ENCODE assay signal across 2 cellular contexts in the genomic region with DNA sequence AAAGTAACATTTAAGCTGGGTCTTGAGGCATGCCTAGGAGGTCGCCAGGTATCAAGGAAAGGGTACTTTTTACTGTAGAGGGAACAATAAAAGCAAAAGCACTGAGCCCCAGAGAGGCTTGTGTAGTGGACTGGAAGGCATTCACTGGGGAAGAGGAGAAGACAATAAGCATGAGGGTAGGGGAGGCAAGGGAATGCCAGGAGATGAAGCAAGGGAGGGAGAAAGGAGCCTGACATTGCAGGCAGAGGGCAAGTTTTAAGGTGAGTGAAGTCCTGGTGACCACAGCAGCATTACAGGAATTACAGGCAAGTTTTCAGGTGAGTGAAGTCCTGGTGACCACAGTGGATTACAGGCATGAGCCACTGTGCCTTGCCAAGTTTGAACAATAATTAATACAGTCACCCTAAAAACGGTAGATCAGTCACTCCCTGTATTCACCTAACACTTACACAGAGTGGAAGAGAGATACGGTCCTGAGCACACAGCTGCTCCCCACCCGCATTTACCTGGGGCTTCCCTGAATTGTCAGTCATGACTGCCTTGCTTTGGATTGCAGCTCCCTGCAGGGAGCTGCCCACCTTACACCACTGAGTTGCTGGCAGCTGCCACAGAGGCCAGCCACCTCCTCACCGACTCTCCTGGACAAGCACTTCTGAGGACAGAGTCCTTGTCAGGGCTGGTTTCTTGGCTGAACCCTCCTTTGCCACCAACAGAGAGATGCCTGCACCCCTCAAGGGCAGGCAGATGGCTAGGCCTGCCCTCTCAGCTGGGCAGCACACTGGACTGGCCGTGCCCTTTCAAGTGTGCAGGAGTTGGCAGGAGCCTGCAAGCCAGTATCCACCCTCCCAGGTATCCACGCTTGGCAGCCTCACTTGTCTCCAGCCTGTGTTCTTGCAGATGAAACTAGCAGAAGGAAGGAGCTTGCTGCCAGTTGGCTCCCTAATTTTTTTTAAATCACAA.
TF ChIP-seq lines count a peak whose summit lies in the region.

No MANE protein-coding gene starts in this region.

TF ChIP-seq in GM23338, 12 proteins besides CTCF, POLR2A, EP300 and RAD21 (continued from another document and continues in another):
- TF ChIP-seq ZNF462 (CRISPR knock-in tag; IDR thresholded peaks at IDR 0.05) (no peak), JUNB (IDR thresholded peaks at IDR 0.05; ENCODE audit: unreplicated experiment) (no peak), POLR2AphosphoS5 (IDR thresholded peaks at IDR 0.05; ENCODE audit: low read depth) (no peak), NANOG (IDR thresholded peaks at IDR 0.05; ENCODE audit: borderline replicate concordance) (no peak), ZNF114 (CRISPR knock-in tag; IDR thresholded peaks at IDR 0.05) (no peak), ZNF331 (CRISPR knock-in tag; IDR thresholded peaks at IDR 0.05; ENCODE audit: low read depth) (no peak), ETS1 (IDR thresholded peaks at IDR 0.05) (no peak)

TF ChIP-seq in IMR-90, 13 proteins besides CTCF, POLR2A, EP300 and RAD21 (continued from another document):
- TF ChIP-seq, protein P1, sequence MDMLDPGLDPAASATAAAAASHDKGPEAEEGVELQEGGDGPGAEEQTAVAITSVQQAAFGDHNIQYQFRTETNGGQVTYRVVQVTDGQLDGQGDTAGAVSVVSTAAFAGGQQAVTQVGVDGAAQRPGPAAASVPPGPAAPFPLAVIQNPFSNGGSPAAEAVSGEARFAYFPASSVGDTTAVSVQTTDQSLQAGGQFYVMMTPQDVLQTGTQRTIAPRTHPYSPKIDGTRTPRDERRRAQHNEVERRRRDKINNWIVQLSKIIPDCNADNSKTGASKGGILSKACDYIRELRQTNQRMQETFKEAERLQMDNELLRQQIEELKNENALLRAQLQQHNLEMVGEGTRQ (IDR thresholded peaks at IDR 0.05; ENCODE audit: low read depth, low read length): no peak
- no peak for TF ChIP-seq ELK1 (IDR thresholded peaks at IDR 0.05; ENCODE audit: borderline replicate concordance, low read depth, low read length)
- no peak for TF ChIP-seq NFE2L2 (IDR thresholded peaks at IDR 0.05; ENCODE audit: low read depth, low read length)
- no peak for TF ChIP-seq BHLHE40 (IDR thresholded peaks at IDR 0.05; ENCODE audit: low read depth, low read length)
- no peak for TF ChIP-seq FOS (IDR thresholded peaks at IDR 0.05; ENCODE audit: low read depth, low read length)
- TF ChIP-seq CEBPB (IDR thresholded peaks at IDR 0.05; ENCODE audit: low read depth, low read length): no peak
- no peak for TF ChIP-seq MAFK (IDR thresholded peaks at IDR 0.05; ENCODE audit: low read depth, low read length)
- no peak for TF ChIP-seq MAZ (IDR thresholded peaks at IDR 0.05; ENCODE audit: borderline replicate concordance, low read depth, low read length)
- TF ChIP-seq RFX5 (IDR thresholded peaks at IDR 0.05; ENCODE audit: low read depth, low read length): no peak
